Comparison of ENCODE assay signal across 1 cellular context in the genomic region with DNA sequence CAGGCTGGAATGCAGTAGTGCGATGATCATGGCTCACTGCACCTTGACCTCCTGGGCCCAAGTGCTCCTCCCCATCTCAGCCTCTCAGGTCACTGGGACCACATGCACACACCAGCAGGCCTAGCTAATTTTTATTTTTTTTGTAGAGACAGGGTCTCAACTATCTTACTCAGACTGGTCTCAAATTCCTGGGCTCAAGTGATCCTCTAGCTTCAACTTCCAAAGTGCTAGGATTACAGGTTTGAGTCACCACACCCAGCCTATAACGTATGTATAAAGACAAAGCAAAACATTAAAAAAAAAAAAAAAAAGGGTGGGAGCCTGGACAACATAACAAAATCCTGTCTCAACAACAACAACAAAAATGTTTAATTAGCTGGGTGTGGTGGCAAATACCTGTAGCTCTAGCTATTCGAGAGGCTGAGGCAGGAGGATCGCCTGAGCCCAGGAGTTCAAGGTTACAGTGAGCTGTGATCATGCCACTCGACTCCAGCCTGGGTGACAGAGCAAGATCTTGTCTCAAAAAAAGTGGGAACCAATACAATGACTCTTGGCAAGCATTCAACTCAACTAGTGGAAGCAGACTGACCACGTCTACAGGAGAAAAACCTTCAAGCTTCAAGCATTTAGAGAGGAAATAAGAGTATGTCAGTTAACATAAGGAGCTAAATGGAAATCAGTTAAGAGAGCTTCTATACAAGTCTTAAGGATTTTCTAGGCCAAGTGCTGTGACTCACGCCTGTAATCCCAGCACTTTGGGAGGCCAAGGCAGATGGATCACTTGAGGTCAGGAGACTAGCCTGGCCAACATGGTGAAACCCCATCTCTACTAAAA.
TF ChIP-seq lines count a peak whose summit lies in the region.

No MANE protein-coding gene starts in this region.

TF ChIP-seq in HepG2, 621 proteins besides CTCF, POLR2A, EP300 and RAD21 (continued from another document and continues in another):
- TF ChIP-seq ZSCAN29 (CRISPR knock-in tag; conservative IDR thresholded peaks at IDR 0.05) (0 out of 2 replicates have a peak, but pooled peaks have one; percentile 74), YEATS4 (CRISPR knock-in tag; IDR thresholded peaks at IDR 0.05; ENCODE audit: borderline replicate concordance) (peak; percentile 71), CREB3 (CRISPR knock-in tag; IDR thresholded peaks at IDR 0.05) (no peak), ZNF143 (CRISPR knock-in tag; IDR thresholded peaks at IDR 0.05) (peak; percentile 53; the same call in 1 of the 2 replicates), ZNF383 (CRISPR knock-in tag; IDR thresholded peaks at IDR 0.05; ENCODE audit: borderline replicate concordance) (0 out of 2 replicates have a peak, but pooled peaks have one; percentile 35), CC2D1A (CRISPR knock-in tag; IDR thresholded peaks at IDR 0.05) (peak; percentile 75; the same call in 1 of the 2 replicates), ATRX (CRISPR knock-in tag; IDR thresholded peaks at IDR 0.05; ENCODE audit: borderline replicate concordance) (no peak), NR2F6 (IDR thresholded peaks at IDR 0.05) (peak; percentile 71), NR2F6 (CRISPR knock-in tag; IDR thresholded peaks at IDR 0.05) (peak; percentile 87), ZNF776 (CRISPR knock-in tag; IDR thresholded peaks at IDR 0.05) (no peak), HOXA5 (CRISPR knock-in tag; IDR thresholded peaks at IDR 0.05) (no peak), PITX1 (CRISPR knock-in tag; IDR thresholded peaks at IDR 0.05) (peak; percentile 16; the same call in 1 of the 2 replicates), FOXP1 (IDR thresholded peaks at IDR 0.05) (peak; percentile 65), FOXP1 (CRISPR knock-in tag; IDR thresholded peaks at IDR 0.05) (0 out of 2 replicates have a peak, but pooled peaks have one; percentile 23), SOX5 (CRISPR knock-in tag; IDR thresholded peaks at IDR 0.05; ENCODE audit: borderline replicate concordance) (peak; percentile 11), RORA (CRISPR knock-in tag; IDR thresholded peaks at IDR 0.05) (no peak), MTA1 (CRISPR knock-in tag; IDR thresholded peaks at IDR 0.05; ENCODE audit: borderline replicate concordance) (no peak), ZNF281 (CRISPR knock-in tag; IDR thresholded peaks at IDR 0.05; ENCODE audit: borderline replicate concordance) (peak; percentile 13), ZNF678 (CRISPR knock-in tag; IDR thresholded peaks at IDR 0.05) (peak; percentile 54; the same call in 1 of the 2 replicates), ZNF891 (CRISPR knock-in tag; IDR thresholded peaks at IDR 0.05) (no peak), BCL6 (CRISPR knock-in tag; IDR thresholded peaks at IDR 0.05) (peak; percentile 11; the same call in 1 of the 2 replicates), SRY (CRISPR knock-in tag; IDR thresholded peaks at IDR 0.05) (0 out of 2 replicates have a peak, but pooled peaks have one; percentile 28), ZNF138 (CRISPR knock-in tag; IDR thresholded peaks at IDR 0.05; ENCODE audit: low read depth) (no peak), CREM (IDR thresholded peaks at IDR 0.05) (0 out of 2 replicates have a peak, but pooled peaks have one; percentile 32), CREM (CRISPR knock-in tag; IDR thresholded peaks at IDR 0.05) (no peak), ZNF317 (CRISPR knock-in tag; IDR thresholded peaks at IDR 0.05) (0 out of 2 replicates have a peak, but pooled peaks have one; percentile 36), RARA (CRISPR knock-in tag; IDR thresholded peaks at IDR 0.05) (peak; percentile 46), CBFB (CRISPR knock-in tag; IDR thresholded peaks at IDR 0.05) (0 out of 2 replicates have a peak, but pooled peaks have one; percentile 9), JUNB (CRISPR knock-in tag; IDR thresholded peaks at IDR 0.05; ENCODE audit: borderline replicate concordance) (no peak), ARID3A (IDR thresholded peaks at IDR 0.05; ENCODE audit: low read depth, low read length) (no peak; the same call in 1 of the 2 replicates), ZNF460 (CRISPR knock-in tag; IDR thresholded peaks at IDR 0.05; ENCODE audit: borderline replicate concordance) (no peak), DMAP1 (CRISPR knock-in tag; IDR thresholded peaks at IDR 0.05) (peak; percentile 83), MNT (IDR thresholded peaks at IDR 0.05) (no peak), NR2F2 (IDR thresholded peaks at IDR 0.05; ENCODE audit: borderline replicate concordance, low read depth) (0 out of 2 replicates have a peak, but pooled peaks have one; percentile 20), PHF21A (CRISPR knock-in tag; IDR thresholded peaks at IDR 0.05) (peak; percentile 80), ATF7-NPFF (CRISPR knock-in tag; IDR thresholded peaks at IDR 0.05; ENCODE audit: low read depth) (peak; percentile 37; the same call in 1 of the 2 replicates), SMAD1 (CRISPR knock-in tag; IDR thresholded peaks at IDR 0.05; ENCODE audit: borderline replicate concordance, low read depth) (0 out of 2 replicates have a peak, but pooled peaks have one; percentile 77)
- TF ChIP-seq, protein P1, sequence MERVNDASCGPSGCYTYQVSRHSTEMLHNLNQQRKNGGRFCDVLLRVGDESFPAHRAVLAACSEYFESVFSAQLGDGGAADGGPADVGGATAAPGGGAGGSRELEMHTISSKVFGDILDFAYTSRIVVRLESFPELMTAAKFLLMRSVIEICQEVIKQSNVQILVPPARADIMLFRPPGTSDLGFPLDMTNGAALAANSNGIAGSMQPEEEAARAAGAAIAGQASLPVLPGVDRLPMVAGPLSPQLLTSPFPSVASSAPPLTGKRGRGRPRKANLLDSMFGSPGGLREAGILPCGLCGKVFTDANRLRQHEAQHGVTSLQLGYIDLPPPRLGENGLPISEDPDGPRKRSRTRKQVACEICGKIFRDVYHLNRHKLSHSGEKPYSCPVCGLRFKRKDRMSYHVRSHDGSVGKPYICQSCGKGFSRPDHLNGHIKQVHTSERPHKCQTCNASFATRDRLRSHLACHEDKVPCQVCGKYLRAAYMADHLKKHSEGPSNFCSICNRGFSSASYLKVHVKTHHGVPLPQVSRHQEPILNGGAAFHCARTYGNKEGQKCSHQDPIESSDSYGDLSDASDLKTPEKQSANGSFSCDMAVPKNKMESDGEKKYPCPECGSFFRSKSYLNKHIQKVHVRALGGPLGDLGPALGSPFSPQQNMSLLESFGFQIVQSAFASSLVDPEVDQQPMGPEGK (CRISPR knock-in tag; IDR thresholded peaks at IDR 0.05): peak; percentile 41; the same call in 1 of the 2 replicates
- TF ChIP-seq, protein P2, sequence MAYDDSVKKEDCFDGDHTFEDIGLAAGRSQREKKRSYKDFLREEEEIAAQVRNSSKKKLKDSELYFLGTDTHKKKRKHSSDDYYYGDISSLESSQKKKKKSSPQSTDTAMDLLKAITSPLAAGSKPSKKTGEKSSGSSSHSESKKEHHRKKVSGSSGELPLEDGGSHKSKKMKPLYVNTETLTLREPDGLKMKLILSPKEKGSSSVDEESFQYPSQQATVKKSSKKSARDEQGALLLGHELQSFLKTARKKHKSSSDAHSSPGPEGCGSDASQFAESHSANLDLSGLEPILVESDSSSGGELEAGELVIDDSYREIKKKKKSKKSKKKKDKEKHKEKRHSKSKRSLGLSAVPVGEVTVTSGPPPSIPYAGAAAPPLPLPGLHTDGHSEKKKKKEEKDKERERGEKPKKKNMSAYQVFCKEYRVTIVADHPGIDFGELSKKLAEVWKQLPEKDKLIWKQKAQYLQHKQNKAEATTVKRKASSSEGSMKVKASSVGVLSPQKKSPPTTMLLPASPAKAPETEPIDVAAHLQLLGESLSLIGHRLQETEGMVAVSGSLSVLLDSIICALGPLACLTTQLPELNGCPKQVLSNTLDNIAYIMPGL (CRISPR knock-in tag; IDR thresholded peaks at IDR 0.05; ENCODE audit: borderline replicate concordance in 1 of 2, low read depth in 1 of 2): peak; percentile 29 to 35; a peak in 1 of 4 replicates
- TF ChIP-seq, protein P3, sequence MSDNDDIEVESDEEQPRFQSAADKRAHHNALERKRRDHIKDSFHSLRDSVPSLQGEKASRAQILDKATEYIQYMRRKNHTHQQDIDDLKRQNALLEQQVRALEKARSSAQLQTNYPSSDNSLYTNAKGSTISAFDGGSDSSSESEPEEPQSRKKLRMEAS (IDR thresholded peaks at IDR 0.05): peak; percentile 84
- TF ChIP-seq, protein P4, sequence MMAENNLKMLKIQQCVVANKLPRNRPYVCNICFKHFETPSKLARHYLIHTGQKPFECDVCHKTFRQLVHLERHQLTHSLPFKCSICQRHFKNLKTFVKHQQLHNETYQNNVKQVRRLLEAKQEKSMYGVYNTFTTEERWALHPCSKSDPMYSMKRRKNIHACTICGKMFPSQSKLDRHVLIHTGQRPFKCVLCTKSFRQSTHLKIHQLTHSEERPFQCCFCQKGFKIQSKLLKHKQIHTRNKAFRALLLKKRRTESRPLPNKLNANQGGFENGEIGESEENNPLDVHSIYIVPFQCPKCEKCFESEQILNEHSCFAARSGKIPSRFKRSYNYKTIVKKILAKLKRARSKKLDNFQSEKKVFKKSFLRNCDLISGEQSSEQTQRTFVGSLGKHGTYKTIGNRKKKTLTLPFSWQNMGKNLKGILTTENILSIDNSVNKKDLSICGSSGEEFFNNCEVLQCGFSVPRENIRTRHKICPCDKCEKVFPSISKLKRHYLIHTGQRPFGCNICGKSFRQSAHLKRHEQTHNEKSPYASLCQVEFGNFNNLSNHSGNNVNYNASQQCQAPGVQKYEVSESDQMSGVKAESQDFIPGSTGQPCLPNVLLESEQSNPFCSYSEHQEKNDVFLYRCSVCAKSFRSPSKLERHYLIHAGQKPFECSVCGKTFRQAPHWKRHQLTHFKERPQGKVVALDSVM (CRISPR knock-in tag; IDR thresholded peaks at IDR 0.05): peak; percentile 96
- TF ChIP-seq, protein P5, sequence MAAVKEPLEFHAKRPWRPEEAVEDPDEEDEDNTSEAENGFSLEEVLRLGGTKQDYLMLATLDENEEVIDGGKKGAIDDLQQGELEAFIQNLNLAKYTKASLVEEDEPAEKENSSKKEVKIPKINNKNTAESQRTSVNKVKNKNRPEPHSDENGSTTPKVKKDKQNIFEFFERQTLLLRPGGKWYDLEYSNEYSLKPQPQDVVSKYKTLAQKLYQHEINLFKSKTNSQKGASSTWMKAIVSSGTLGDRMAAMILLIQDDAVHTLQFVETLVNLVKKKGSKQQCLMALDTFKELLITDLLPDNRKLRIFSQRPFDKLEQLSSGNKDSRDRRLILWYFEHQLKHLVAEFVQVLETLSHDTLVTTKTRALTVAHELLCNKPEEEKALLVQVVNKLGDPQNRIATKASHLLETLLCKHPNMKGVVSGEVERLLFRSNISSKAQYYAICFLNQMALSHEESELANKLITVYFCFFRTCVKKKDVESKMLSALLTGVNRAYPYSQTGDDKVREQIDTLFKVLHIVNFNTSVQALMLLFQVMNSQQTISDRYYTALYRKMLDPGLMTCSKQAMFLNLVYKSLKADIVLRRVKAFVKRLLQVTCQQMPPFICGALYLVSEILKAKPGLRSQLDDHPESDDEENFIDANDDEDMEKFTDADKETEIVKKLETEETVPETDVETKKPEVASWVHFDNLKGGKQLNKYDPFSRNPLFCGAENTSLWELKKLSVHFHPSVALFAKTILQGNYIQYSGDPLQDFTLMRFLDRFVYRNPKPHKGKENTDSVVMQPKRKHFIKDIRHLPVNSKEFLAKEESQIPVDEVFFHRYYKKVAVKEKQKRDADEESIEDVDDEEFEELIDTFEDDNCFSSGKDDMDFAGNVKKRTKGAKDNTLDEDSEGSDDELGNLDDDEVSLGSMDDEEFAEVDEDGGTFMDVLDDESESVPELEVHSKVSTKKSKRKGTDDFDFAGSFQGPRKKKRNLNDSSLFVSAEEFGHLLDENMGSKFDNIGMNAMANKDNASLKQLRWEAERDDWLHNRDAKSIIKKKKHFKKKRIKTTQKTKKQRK (IDR thresholded peaks at IDR 0.05; ENCODE audit: low read length): no peak
